Comparison of ENCODE assay signal across 2 cellular contexts in genomic region chr19:8366961-8367326, GRCh38.
TF ChIP-seq lines count a peak whose summit lies in the region.

No MANE protein-coding gene starts in this region.

TF ChIP-seq in GM23338, 12 proteins besides CTCF, POLR2A, EP300 and RAD21:
- TF ChIP-seq CREB1 (CRISPR knock-in tag; IDR thresholded peaks at IDR 0.05; ENCODE audit: low read depth) (no peak), STAT1 (IDR thresholded peaks at IDR 0.05; ENCODE audit: unreplicated experiment) (no peak), EZH2phosphoT487 (IDR thresholded peaks at IDR 0.05; ENCODE audit: unreplicated experiment) (no peak), ZNF114 (CRISPR knock-in tag; IDR thresholded peaks at IDR 0.05) (no peak), POLR2AphosphoS5 (IDR thresholded peaks at IDR 0.05; ENCODE audit: low read depth) (no peak), ETS1 (IDR thresholded peaks at IDR 0.05) (no peak), NANOG (IDR thresholded peaks at IDR 0.05; ENCODE audit: borderline replicate concordance) (no peak), JUNB (IDR thresholded peaks at IDR 0.05; ENCODE audit: unreplicated experiment) (no peak), EZH2 (IDR thresholded peaks at IDR 0.05; ENCODE audit: low read depth, unreplicated experiment) (no peak), ZNF462 (CRISPR knock-in tag; IDR thresholded peaks at IDR 0.05) (no peak), ZNF331 (CRISPR knock-in tag; IDR thresholded peaks at IDR 0.05; ENCODE audit: low read depth) (no peak)
- TF ChIP-seq, protein P1, sequence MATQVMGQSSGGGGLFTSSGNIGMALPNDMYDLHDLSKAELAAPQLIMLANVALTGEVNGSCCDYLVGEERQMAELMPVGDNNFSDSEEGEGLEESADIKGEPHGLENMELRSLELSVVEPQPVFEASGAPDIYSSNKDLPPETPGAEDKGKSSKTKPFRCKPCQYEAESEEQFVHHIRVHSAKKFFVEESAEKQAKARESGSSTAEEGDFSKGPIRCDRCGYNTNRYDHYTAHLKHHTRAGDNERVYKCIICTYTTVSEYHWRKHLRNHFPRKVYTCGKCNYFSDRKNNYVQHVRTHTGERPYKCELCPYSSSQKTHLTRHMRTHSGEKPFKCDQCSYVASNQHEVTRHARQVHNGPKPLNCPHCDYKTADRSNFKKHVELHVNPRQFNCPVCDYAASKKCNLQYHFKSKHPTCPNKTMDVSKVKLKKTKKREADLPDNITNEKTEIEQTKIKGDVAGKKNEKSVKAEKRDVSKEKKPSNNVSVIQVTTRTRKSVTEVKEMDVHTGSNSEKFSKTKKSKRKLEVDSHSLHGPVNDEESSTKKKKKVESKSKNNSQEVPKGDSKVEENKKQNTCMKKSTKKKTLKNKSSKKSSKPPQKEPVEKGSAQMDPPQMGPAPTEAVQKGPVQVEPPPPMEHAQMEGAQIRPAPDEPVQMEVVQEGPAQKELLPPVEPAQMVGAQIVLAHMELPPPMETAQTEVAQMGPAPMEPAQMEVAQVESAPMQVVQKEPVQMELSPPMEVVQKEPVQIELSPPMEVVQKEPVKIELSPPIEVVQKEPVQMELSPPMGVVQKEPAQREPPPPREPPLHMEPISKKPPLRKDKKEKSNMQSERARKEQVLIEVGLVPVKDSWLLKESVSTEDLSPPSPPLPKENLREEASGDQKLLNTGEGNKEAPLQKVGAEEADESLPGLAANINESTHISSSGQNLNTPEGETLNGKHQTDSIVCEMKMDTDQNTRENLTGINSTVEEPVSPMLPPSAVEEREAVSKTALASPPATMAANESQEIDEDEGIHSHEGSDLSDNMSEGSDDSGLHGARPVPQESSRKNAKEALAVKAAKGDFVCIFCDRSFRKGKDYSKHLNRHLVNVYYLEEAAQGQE (IDR thresholded peaks at IDR 0.05; ENCODE audit: unreplicated experiment) = no peak
TF ChIP-seq in GM23338: peak in this region for 0.

TF ChIP-seq in K562, 482 proteins besides CTCF, POLR2A, EP300 and RAD21:
- TF ChIP-seq CBX2 (IDR thresholded peaks at IDR 0.05; ENCODE audit: insufficient read depth, low read length, poor library complexity, severe bottlenecking) (no peak), RBM25 (IDR thresholded peaks at IDR 0.05; ENCODE audit: low read depth, low read length, severe bottlenecking) (no peak), KDM5B (IDR thresholded peaks at IDR 0.05; ENCODE audit: insufficient replicate concordance, low read depth, low read length) (peak; percentile 18), SUPT5H (IDR thresholded peaks at IDR 0.05) (no peak), PRMT5 (CRISPR knock-in tag; IDR thresholded peaks at IDR 0.05) (no peak), POLR2G (IDR thresholded peaks at IDR 0.05; ENCODE audit: low read depth, low read length) (0 out of 2 replicates have a peak, but pooled peaks have one; percentile 26)
